In the genomic region with DNA sequence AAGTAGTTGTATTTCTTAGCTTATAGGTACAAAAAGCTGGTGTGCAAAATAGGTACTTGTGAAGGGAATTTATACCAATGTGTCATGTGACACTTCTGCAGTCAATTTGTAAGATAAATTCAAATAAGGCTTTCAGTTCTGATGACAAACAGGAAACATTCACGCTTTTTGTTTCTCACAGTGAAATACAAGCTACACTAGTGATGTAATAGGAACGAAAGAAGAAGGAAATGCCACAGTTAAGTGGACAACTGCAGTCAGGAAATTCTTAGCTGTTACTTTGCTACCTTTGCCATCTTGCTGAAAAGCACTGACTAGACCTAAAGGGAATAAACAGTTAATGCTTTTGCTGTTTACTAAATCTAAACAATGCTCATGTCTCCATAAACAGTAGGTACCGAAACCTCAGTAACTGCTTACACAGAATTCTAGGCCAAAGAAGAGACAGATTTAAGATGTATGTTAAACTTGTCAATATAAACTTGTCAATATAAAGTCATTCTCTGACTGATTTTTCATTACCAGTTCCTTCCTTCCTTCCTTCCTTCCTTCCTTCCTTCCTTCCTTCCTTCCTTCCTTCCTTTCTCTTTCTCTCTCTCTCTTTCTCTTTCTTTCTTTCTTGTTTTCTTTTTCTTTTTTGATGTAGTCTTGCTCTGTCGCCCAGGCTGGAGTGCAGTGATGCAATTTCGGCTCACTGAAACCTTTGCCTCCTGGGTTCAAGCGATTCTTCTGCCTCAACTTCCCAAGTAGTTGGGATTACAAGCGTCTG, we compare ENCODE assay signal across 8 cellular contexts. TPM values are rescaled to one million over a fixed set of nuclear protein-coding genes. Genes with fewer than 3 reads are reported as not detected.
DNase-seq lines count a peak whose midpoint lies in the region; ATAC-seq and TF ChIP-seq lines count a peak whose summit lies in the region.

No MANE protein-coding gene starts in this region.

- no peak overlapping the region for H2AFZ ChIP-seq in KMS-11 (ENCODE audit: low read depth)

- H3K9me3 Mint-ChIP-seq in progenitor cell of endocrine pancreas (ENCODE audit: low read depth): no peaks in the 10 kb centered on the region

- H3K4me3 Mint-ChIP-seq in progenitor cell of endocrine pancreas (ENCODE audit: low read depth): no peak overlapping the region

- H3K27ac ChIP-seq in KMS-11 (no peak overlapping the region), RWPE1 (no peak overlapping the region), colonic mucosa (no peak overlapping the region)

- H3K27ac Mint-ChIP-seq in progenitor cell of endocrine pancreas: no peak overlapping the region

- no peak overlapping the region for H3K9ac ChIP-seq in KMS-11
- H3K9ac ChIP-seq in colonic mucosa (ENCODE audit: low read depth in 2 of 2, low read length in 2 of 2): no peak overlapping the region

- ATAC-seq in GM18499 (IDR thresholded peaks at IDR 0.05; ENCODE audit: insufficient read depth, unreplicated experiment) (peak; percentile 91), GM21717 (IDR thresholded peaks at IDR 0.05; ENCODE audit: unreplicated experiment) (peak; percentile 88)

- H3K79me2 ChIP-seq in KMS-11 (ENCODE audit: insufficient read depth, low read depth): peaks cover 5% of the 10 kb centered on the region; the same call in 1 of the 2 replicates

- no peaks in the 10 kb centered on the region for H3K27me3 Mint-ChIP-seq in progenitor cell of endocrine pancreas

- H3K36me3 ChIP-seq in KMS-11 (ENCODE audit: insufficient read depth): no peaks in the 10 kb centered on the region
- H3K36me3 ChIP-seq in colonic mucosa: no peaks in the 10 kb centered on the region

- TF ChIP-seq CTCF in KMS-11 (conservative IDR thresholded peaks at IDR 0.05; ENCODE audit: low read depth, low read length) (no peak), RWPE1 (conservative IDR thresholded peaks at IDR 0.05; ENCODE audit: low read depth) (no peak), progenitor cell of endocrine pancreas (IDR thresholded peaks at IDR 0.05; ENCODE audit: unreplicated experiment) (no peak), colonic mucosa (IDR thresholded peaks at IDR 0.05) (no peak)

- H4K20me1 ChIP-seq in KMS-11 (ENCODE audit: insufficient read depth): no peaks in the 10 kb centered on the region

- POLR2A ChIA-PET in RWPE1 (lab: Yijun Ruan, JAX; ENCODE audit: low non-redundant PET): no interaction called here

- H3K4me3 ChIP-seq in KMS-11 (IDR thresholded peaks at IDR 0.05; ENCODE audit: insufficient read depth, low read depth, low read length) (no peak overlapping the region), colonic mucosa (no peak overlapping the region)

- H3K27me3 ChIP-seq in KMS-11 (ENCODE audit: insufficient read depth, low read depth) (no peaks in the 10 kb centered on the region), colonic mucosa (no peaks in the 10 kb centered on the region)

- DNase-seq in foreskin melanocyte (peak; percentile 12), RWPE1 (ENCODE audit: low spot score) (no peak), SHP77 treated with DMSO at 0.1 percent for 48 hours (lab: John Stamatoyannopoulos, UW) (no peak), progenitor cell of endocrine pancreas (ENCODE audit: low spot score, unreplicated experiment) (no peak), colonic mucosa (no peak)

- peak overlapping the region; percentile 6; the same call in 1 of the 2 replicates for H3K4me2 ChIP-seq in KMS-11

- intact Hi-C loops in colonic mucosa (cut with DNase I): no loop called here

- H3K9me3 ChIP-seq in colonic mucosa: no peaks in the 10 kb centered on the region

- H3K36me3 Mint-ChIP-seq in progenitor cell of endocrine pancreas (ENCODE audit: insufficient read depth): peaks cover 5% of the 10 kb centered on the region

- H3K4me1 ChIP-seq in KMS-11 (ENCODE audit: low read depth, poor library complexity, severe bottlenecking) (peaks cover 26% of the 10 kb centered on the region), colonic mucosa (no peaks in the 10 kb centered on the region)

- CTCF ChIA-PET in RWPE1 (lab: Yijun Ruan, JAX): interaction anchor here (0.6 kb wide), 1 partner anchor 78 kb away, joined by 3 read pairs; no protein-coding TSS in a partner anchor

- peaks cover 5% of the 10 kb centered on the region for H3K4me1 Mint-ChIP-seq in progenitor cell of endocrine pancreas (ENCODE audit: low read depth)

RNA-seq across cellular contexts. Expression of a gene that starts 10.1 kb away (rescaled TPM):
- 10.2 and 11.9 TPM in 2 replicates for total RNA-seq in progenitor cell of endocrine pancreas
- 10 to 100 TPM in 1 of 2 donors, 1 to 10 TPM in 1; 6.6 to 20.7 TPM for total RNA-seq in colonic mucosa
